ENCODE assay signal across 12 cellular contexts in genomic region chr3:112127522-112128494, GRCh38. TPM values are rescaled to one million over a fixed set of nuclear protein-coding genes. Genes with fewer than 3 reads are reported as not detected.
DNase-seq lines count a peak whose midpoint lies in the region; ATAC-seq and TF ChIP-seq lines count a peak whose summit lies in the region.
"Had no signal": no experiment of that assay in that cellular context is flagged by ENCODE, and none has a peak within 500 bp of the region (broad histone marks: within the 10 kb centered on the region; RNA-seq: fewer than 3 reads in every experiment).

No MANE protein-coding gene starts in this region.

- intact Hi-C loops in activated CD8-positive, alpha-beta T cell treated with anti-CD3 and anti-CD28 coated beads for 36 hours (cut with micrococcal nuclease) = no loop called here

- peaks cover 14% of the 10 kb centered on the region for H3K36me3 Mint-ChIP-seq in activated CD8-positive, alpha-beta T cell treated with anti-CD3 and anti-CD28 coated beads for 36 hours (ENCODE audit: low read depth)
- no peaks in the 10 kb centered on the region for H3K36me3 Mint-ChIP-seq in nephron (ENCODE audit: low read depth)

- ATAC-seq in HG02973 (IDR thresholded peaks at IDR 0.05; ENCODE audit: unreplicated experiment) = peak; percentile 22
- ATAC-seq in activated CD8-positive, alpha-beta T cell treated with anti-CD3 and anti-CD28 coated beads for 36 hours = no peak

- H3K4me1 Mint-ChIP-seq in activated CD8-positive, alpha-beta T cell treated with anti-CD3 and anti-CD28 coated beads for 36 hours (ENCODE audit: low read depth) = peaks cover 57% of the 10 kb centered on the region
- peaks cover 51% of the 10 kb centered on the region for H3K4me1 Mint-ChIP-seq in nephron

- peak overlapping the region; percentile 24 for H3K4me3 Mint-ChIP-seq in activated CD8-positive, alpha-beta T cell treated with anti-CD3 and anti-CD28 coated beads for 36 hours
- no peak overlapping the region for H3K4me3 Mint-ChIP-seq in nephron

- peak overlapping the region; percentile 71 for H3K27ac Mint-ChIP-seq in activated CD8-positive, alpha-beta T cell treated with anti-CD3 and anti-CD28 coated beads for 36 hours
- H3K27ac Mint-ChIP-seq in nephron = peak overlapping the region; percentile 16 to 89 (median 51)

- no peak for TF ChIP-seq CTCF in activated CD8-positive, alpha-beta T cell treated with anti-CD3 and anti-CD28 coated beads for 36 hours (IDR thresholded peaks at IDR 0.05)
- TF ChIP-seq CTCF in nephron (IDR thresholded peaks at IDR 0.05; ENCODE audit: unreplicated experiment in 3 of 3) = no peak

- POLR2A ChIA-PET in activated CD8-positive, alpha-beta T cell treated with anti-CD3 and anti-CD28 coated beads for 36 hours (lab: Charles Lee) = interaction anchor here (0.5 to 1.5 kb wide), 2 partner anchors 11 kb away, joined by 3 read pairs; no protein-coding TSS in a partner anchor

- H3K27me3 Mint-ChIP-seq in activated CD8-positive, alpha-beta T cell treated with anti-CD3 and anti-CD28 coated beads for 36 hours = no peaks in the 10 kb centered on the region
- no peaks in the 10 kb centered on the region for H3K27me3 Mint-ChIP-seq in nephron (ENCODE audit: low read depth)

- H3K9me3 Mint-ChIP-seq in activated CD8-positive, alpha-beta T cell treated with anti-CD3 and anti-CD28 coated beads for 36 hours = no peaks in the 10 kb centered on the region
- no peaks in the 10 kb centered on the region for H3K9me3 Mint-ChIP-seq in nephron

- CTCF ChIA-PET in activated CD8-positive, alpha-beta T cell treated with anti-CD3 and anti-CD28 coated beads for 36 hours (lab: Charles Lee) = interaction anchor here (1.1 to 2.7 kb wide), 5 partner anchors 9 to 392 kb away, joined by 3 to 18 read pairs (median 3); no protein-coding TSS in a partner anchor

- DNase-seq in NOMO-1 treated with DMSO at 0.1 percent for 48 hours (lab: John Stamatoyannopoulos, UW; ENCODE audit: unreplicated experiment) (peak; percentile 7), NOMO-1 treated with dmso at 0.1 percent for 144 hours (lab: John Stamatoyannopoulos, UW; ENCODE audit: unreplicated experiment) (no peak), COLO668 (lab: John Stamatoyannopoulos, UW; ENCODE audit: unreplicated experiment) (no peak), retina (no peak), kidney glomerular epithelial cell (lab: John Stamatoyannopoulos, UW) (no peak)
- DNase-seq in activated CD8-positive, alpha-beta T cell treated with anti-CD3 and anti-CD28 coated beads for 36 hours = no peak
- DNase-seq: brain microvascular endothelial cell, NCI-H187, substantia nigra had no signal

RNA-seq across cellular contexts. Expression of gene GCSAM, which starts 5.2 kb away (rescaled TPM):
- 10 to 100 TPM in 1 of 2 experiments, 1 to 10 TPM in 1; 9.9 to 12.9 TPM for total RNA-seq in activated CD8-positive, alpha-beta T cell treated with anti-CD3 and anti-CD28 coated beads for 36 hours
- total RNA-seq: Daoy had no signal

RNA-seq across cellular contexts. Expression of gene C3orf52, which starts 41.6 kb away (rescaled TPM):
- total RNA-seq in activated CD8-positive, alpha-beta T cell treated with anti-CD3 and anti-CD28 coated beads for 36 hours = 1 to 10 TPM; 2.0 to 3.3 TPM
